16 cellular contexts compared by ENCODE assay signal in genomic region chr2:55108456-55108855, GRCh38. TPM values are rescaled to one million over a fixed set of nuclear protein-coding genes. Genes with fewer than 3 reads are reported as not detected.
DNase-seq lines count a peak whose midpoint lies in the region; ATAC-seq and TF ChIP-seq lines count a peak whose summit lies in the region.
"Had no signal": no experiment of that assay in that cellular context is flagged by ENCODE, and none has a peak within 500 bp of the region (broad histone marks: within the 10 kb centered on the region; RNA-seq: fewer than 3 reads in every experiment).

No MANE protein-coding gene starts in this region.

- no peak overlapping the region for H3K9ac ChIP-seq in stomach smooth muscle (ENCODE audit: low read length in 2 of 2)

- ATAC-seq in Panc1 (no peak), gastroesophageal sphincter (no peak), GM21526 (IDR thresholded peaks at IDR 0.05; ENCODE audit: low FRiP score, unreplicated experiment) (no peak)

- peak overlapping the region; percentile 73 for H3K27ac ChIP-seq in Panc1 (ENCODE audit: low read length)
- H3K27ac ChIP-seq in gastroesophageal sphincter: peak overlapping the region in 3 of 4 donors; percentile 75 to 87 (median 86)
- peak overlapping the region; percentile 69 for H3K27ac ChIP-seq in stomach smooth muscle (ENCODE audit: low read length)
- H3K27ac ChIP-seq: left ventricle myocardium inferior had no signal

- no TSS peak for BruUV-seq in Panc1 (replicated peaks; lab: Mats Ljungman, UMichigan)

- H3K4me3 ChIP-seq in Panc1 (ENCODE audit: low read depth in 2 of 2, low read length in 2 of 2) (no peak overlapping the region), gastroesophageal sphincter (no peak overlapping the region), stomach smooth muscle (ENCODE audit: low read length in 2 of 2) (no peak overlapping the region)
- H3K4me3 ChIP-seq: esophagus squamous epithelium, left ventricle myocardium inferior, Peyer's patch had no signal

- H3K4me1 ChIP-seq in Panc1 (ENCODE audit: control insufficient read depth, insufficient read depth, low read length) (peaks cover 43% of the 10 kb centered on the region), gastroesophageal sphincter (peaks cover 9 to 68% (median 38%) of the 10 kb centered on the region in 3 donors), stomach smooth muscle (ENCODE audit: control insufficient read depth, insufficient read depth, low read length) (peaks cover 46% of the 10 kb centered on the region)

- no peak for DNase-seq in HEK293T (ENCODE audit: extremely low spot score)
- DNase-seq in Panc1 (ENCODE audit: low read depth, low spot score): no peak
- DNase-seq in SIG-M5 (lab: John Stamatoyannopoulos, UW): no peak
- no peak for DNase-seq in CD1c-positive myeloid dendritic cell (ENCODE audit: extremely low spot score)
- DNase-seq: activated CD4-positive, alpha-beta T cell treated with anti-CD3 and anti-CD28 coated beads for 4 hours; AML-193; amygdala; effector CD8-positive, alpha-beta T cell; esophagus squamous epithelium; GOT3; left ventricle myocardium inferior; Peyer's patch; trophoblast cell had no signal

- POLR2A ChIA-PET in HEK293T (lab: Yijun Ruan, JAX): interaction anchor here (1.3 to 2.4 kb wide), 2 partner anchors 11 to 58 kb away, joined by 3 to 7 read pairs; partner anchors contain the start of gene RTN4
- POLR2A ChIA-PET in Panc1 (lab: Charles Lee): no interaction called here

- in situ Hi-C loops in Panc1 (cut with HindIII; ENCODE audit: low pct_unique_long_range_greater_than_20kb, low sequenced_read_pairs): no loop called here

- no peaks in the 10 kb centered on the region for H3K36me3 ChIP-seq in Panc1 (ENCODE audit: control insufficient read depth, insufficient read depth, low read length)
- no peaks in the 10 kb centered on the region for H3K36me3 ChIP-seq in gastroesophageal sphincter
- no peaks in the 10 kb centered on the region for H3K36me3 ChIP-seq in stomach smooth muscle (ENCODE audit: control insufficient read depth in 2 of 2, insufficient read depth in 2 of 2, low read length in 2 of 2)
- H3K36me3 ChIP-seq: esophagus squamous epithelium, left ventricle myocardium inferior, Peyer's patch had no signal

- intact Hi-C loops in Panc1 (cut with micrococcal nuclease; ENCODE audit: unreplicated experiment): loop anchor here (5.0 kb wide), 1 partner anchor 56 kb away; the partner anchor contains the start of gene RTN4

- H3K9me3 ChIP-seq in Panc1 (ENCODE audit: control insufficient read depth, insufficient read depth, low read depth, low read length) (no peaks in the 10 kb centered on the region), gastroesophageal sphincter (no peaks in the 10 kb centered on the region), stomach smooth muscle (ENCODE audit: control insufficient read depth in 2 of 2, low read length in 2 of 2) (no peaks in the 10 kb centered on the region)
- H3K9me3 ChIP-seq: esophagus squamous epithelium, left ventricle myocardium inferior, Peyer's patch had no signal

- no peak for TF ChIP-seq EP300 in gastroesophageal sphincter (IDR thresholded peaks at IDR 0.05)

- TF ChIP-seq CTCF in Panc1 (IDR thresholded peaks at IDR 0.05) (no peak), gastroesophageal sphincter (IDR thresholded peaks at IDR 0.05) (no peak)

- WGBS in gastroesophageal sphincter (ENCODE audit: low coverage in 1 of 2), 2 donors: 63 to 67% methylated on average over 2 of the region's 2 CpGs

- CTCF ChIA-PET in HEK293T (lab: Yijun Ruan, JAX): interaction anchor here (1.8 kb wide), 1 partner anchor 35 kb away, joined by 4 read pairs; no protein-coding TSS in a partner anchor
- CTCF ChIA-PET in Panc1 (lab: Charles Lee): no interaction called here

- H3K27me3 ChIP-seq in Panc1 (ENCODE audit: control insufficient read depth, insufficient read depth, low read length) (no peaks in the 10 kb centered on the region), gastroesophageal sphincter (no peaks in the 10 kb centered on the region), stomach smooth muscle (ENCODE audit: control insufficient read depth in 1 of 2, insufficient read depth in 2 of 2, low read length in 2 of 2) (no peaks in the 10 kb centered on the region)
- H3K27me3 ChIP-seq: esophagus squamous epithelium, Peyer's patch had no signal

- TF ChIP-seq POLR2A in gastroesophageal sphincter (IDR thresholded peaks at IDR 0.05): no peak

TF ChIP-seq in HEK293T, 16 proteins besides CTCF, POLR2A, EP300 and RAD21:
- no peak for TF ChIP-seq FOXM1 (IDR thresholded peaks at IDR 0.05; ENCODE audit: borderline replicate concordance)
- no peak for TF ChIP-seq ARNT (IDR thresholded peaks at IDR 0.05)
- no peak for TF ChIP-seq CTBP1 (IDR thresholded peaks at IDR 0.05; ENCODE audit: borderline replicate concordance)
- TF ChIP-seq ELF4 (IDR thresholded peaks at IDR 0.05): peak; percentile 51; the same call in 1 of the 2 replicates

RNA-seq across cellular contexts. Expression of gene RTN4, which starts 58.2 kb away (rescaled TPM):
- total RNA-seq in Panc1 (2021; ENCODE audit: unreplicated experiment): 513 TPM
- polyA plus RNA-seq in Panc1 (2012; ENCODE audit: insufficient read length): 447 TPM
- 100 to 1,000 TPM; 216 to 304 (median 228) TPM for total RNA-seq in gastroesophageal sphincter
